ENCODE assay signal across 10 cellular contexts in the genomic region with DNA sequence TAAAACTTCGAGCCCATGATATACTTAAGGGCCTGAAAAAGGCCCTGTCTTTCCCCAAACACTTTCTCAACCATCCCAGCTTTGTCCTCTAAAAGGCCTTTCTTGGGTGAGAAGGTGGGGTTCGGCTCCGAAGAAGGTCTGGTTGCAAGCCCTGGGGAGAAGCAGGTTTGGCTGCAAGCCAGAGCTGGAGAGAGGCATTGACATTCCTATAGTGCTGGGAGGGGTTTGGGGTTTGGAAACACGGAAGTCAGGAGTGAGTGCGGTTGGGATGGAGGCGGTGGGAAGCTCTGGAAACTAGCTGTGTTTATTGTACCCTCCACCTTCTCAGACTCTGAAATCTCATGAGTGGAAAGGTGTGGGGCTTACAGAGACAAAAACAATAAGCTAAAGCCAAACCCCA. TPM values are rescaled to one million over a fixed set of nuclear protein-coding genes. Genes with fewer than 3 reads are reported as not detected.
DNase-seq lines count a peak whose midpoint lies in the region; ATAC-seq and TF ChIP-seq lines count a peak whose summit lies in the region.
"Not testable (repeated sequence)": the region's sequence is repeated elsewhere in the genome, so short reads cannot be mapped to it uniquely, and the experiment has no call there.
"Had no signal": no experiment of that assay in that cellular context is flagged by ENCODE, and none has a peak within 500 bp of the region (broad histone marks: within the 10 kb centered on the region; RNA-seq: fewer than 3 reads in every experiment).

No MANE protein-coding gene starts in this region.

- not testable (repeated sequence) for H3K27ac ChIP-seq in GM23338 (ENCODE audit: low read depth); hepatocyte; mesenchymal stem cell (ENCODE audit: low read length, poor library complexity, severe bottlenecking)

- not testable (repeated sequence) for H3K4me1 Mint-ChIP-seq in GM23338

- not testable (repeated sequence) for H2BK120ac ChIP-seq in mesenchymal stem cell (ENCODE audit: low read depth, low read length)

- not testable (repeated sequence) for H2BK5ac ChIP-seq in mesenchymal stem cell (ENCODE audit: low read depth, low read length, poor library complexity, severe bottlenecking)

- not testable (repeated sequence) for H2BK15ac ChIP-seq in mesenchymal stem cell (ENCODE audit: low read depth, poor library complexity, severe bottlenecking)

- 44% methylated on average over 6 of the region's 6 CpGs for WGBS in hepatocyte (ENCODE audit: low lambda C conversion rate, missing lambda C conversion rate)
- WGBS in mesenchymal stem cell, result 91% methylated on average over 2 of the region's 6 CpGs

- H3K36me3 Mint-ChIP-seq in GM23338 (ENCODE audit: low read depth), result not testable (repeated sequence)

- H3K27me3 Mint-ChIP-seq in GM23338 (ENCODE audit: insufficient read depth, low read depth, poor library complexity), result not testable (repeated sequence)

- not testable (repeated sequence) for H3K79me1 ChIP-seq in mesenchymal stem cell (replicated peaks; ENCODE audit: low read length, poor library complexity, severe bottlenecking)

- not testable (repeated sequence) for H4K91ac ChIP-seq in mesenchymal stem cell (ENCODE audit: low read length)

- H3K4ac ChIP-seq in mesenchymal stem cell (ENCODE audit: low read depth in 1 of 2, low read length in 2 of 2), result not testable (repeated sequence)

- not testable (repeated sequence) for H3K36me3 ChIP-seq in GM23338 (ENCODE audit: insufficient read depth); hepatocyte (replicated peaks; ENCODE audit: insufficient read depth, low read depth); mesenchymal stem cell (ENCODE audit: control insufficient read depth in 1 of 2, insufficient read depth in 2 of 2, low read depth in 1 of 2, low read length in 2 of 2)

- H3K4me3 Mint-ChIP-seq in GM23338, result not testable (repeated sequence)

- H3K23ac ChIP-seq in mesenchymal stem cell (ENCODE audit: low read length in 2 of 2), result not testable (repeated sequence)

- H3K4me3 ChIP-seq in GM23338; choroid plexus epithelial cell (ENCODE audit: low read depth, low read length); hepatocyte; mesenchymal stem cell (ENCODE audit: insufficient read depth in 1 of 2, low read depth in 1 of 2, low read length in 2 of 2): not testable (repeated sequence)

- not testable (repeated sequence) for H3K18ac ChIP-seq in mesenchymal stem cell (ENCODE audit: low read depth in 1 of 2, low read length in 2 of 2)

- not testable (repeated sequence) for H3K14ac ChIP-seq in mesenchymal stem cell (ENCODE audit: low read length in 2 of 2)

- H3K27me3 ChIP-seq in GM23338 (ENCODE audit: insufficient read depth); hepatocyte; mesenchymal stem cell (ENCODE audit: control insufficient read depth in 1 of 2, insufficient read depth in 1 of 2, low read length in 2 of 2): not testable (repeated sequence)

- H2AFZ ChIP-seq in GM23338; hepatocyte; mesenchymal stem cell (ENCODE audit: low read depth, low read length): not testable (repeated sequence)

- H3K9me3 ChIP-seq in hepatocyte (ENCODE audit: low read depth); mesenchymal stem cell (ENCODE audit: control insufficient read depth, low read length): not testable (repeated sequence)

- ATAC-seq in GM23338, result peak; percentile 92; the same call in 2 of the 3 replicates

- H4K8ac ChIP-seq in mesenchymal stem cell (ENCODE audit: low read length), result not testable (repeated sequence)

- not testable (repeated sequence) for H3K79me2 ChIP-seq in GM23338 (replicated peaks; ENCODE audit: insufficient read depth); hepatocyte

- not testable (repeated sequence) for H3F3A ChIP-seq in GM23338 (replicated peaks; ENCODE audit: low read depth)

- H3K9ac ChIP-seq in mesenchymal stem cell (ENCODE audit: low read length), result not testable (repeated sequence)

- not testable (repeated sequence) for H4K20me1 ChIP-seq in GM23338 (replicated peaks; ENCODE audit: insufficient read depth); hepatocyte (ENCODE audit: insufficient read depth, poor library complexity, severe bottlenecking)

- H2AK5ac ChIP-seq in mesenchymal stem cell (ENCODE audit: low read length, severe bottlenecking), result not testable (repeated sequence)

- H3K9me3 Mint-ChIP-seq in GM23338, result not testable (repeated sequence)

- not testable (repeated sequence) for H3K27ac Mint-ChIP-seq in GM23338

- not testable (repeated sequence) for H2BK12ac ChIP-seq in mesenchymal stem cell (ENCODE audit: low read length in 2 of 2)

- DNase-seq in A172 (ENCODE audit: low spot score), result peak; percentile 4
- DNase-seq in GM23338 (ENCODE audit: low spot score), result peak; percentile 61
- peak; percentile 80 for DNase-seq in SW480 (ENCODE audit: low spot score)
- DNase-seq in amniotic epithelial cell (ENCODE audit: low read depth), result peak; percentile 32
- peak; percentile 30 for DNase-seq in choroid plexus epithelial cell (ENCODE audit: low read depth)
- DNase-seq in hepatocyte (ENCODE audit: low spot score), result peak; percentile 56
- DNase-seq in mesenchymal stem cell, result peak; percentile 3
- peak; percentile 4 for DNase-seq in stromal cell of bone marrow (ENCODE audit: low read depth)

- H3K9me2 ChIP-seq in GM23338 (ENCODE audit: insufficient read depth); hepatocyte (replicated peaks; ENCODE audit: insufficient read depth): not testable (repeated sequence)

- H3K4me2 ChIP-seq in GM23338; hepatocyte; mesenchymal stem cell (ENCODE audit: low read length, poor library complexity, severe bottlenecking): not testable (repeated sequence)

- not testable (repeated sequence) for H3K4me1 ChIP-seq in GM23338 (ENCODE audit: insufficient read depth); hepatocyte (ENCODE audit: insufficient read depth); mesenchymal stem cell (ENCODE audit: control insufficient read depth, insufficient read depth, low read depth, low read length)

- TF ChIP-seq CTCF in GM23338 (conservative IDR thresholded peaks at IDR 0.05; ENCODE audit: low read depth in 2 of 2); choroid plexus epithelial cell (conservative IDR thresholded peaks at IDR 0.05; ENCODE audit: low read depth, low read length); hepatocyte (IDR thresholded peaks at IDR 0.05; ENCODE audit: poor library complexity): not testable (repeated sequence)

RNA-seq across cellular contexts. Expression of a gene that starts 5.7 kb away (rescaled TPM):
- not detected in 2 replicates for total RNA-seq in A172 (2014; rRNA removed; shearing (Covaris generic))
- total RNA-seq in GM23338 (2014; rRNA removed; shearing (Covaris generic)), result 0.31 and 3.0 TPM in 2 replicates
- 0.61 and 0.63 TPM in 2 replicates for polyA plus RNA-seq in GM23338 (2016; fragmentation: Nextera tagmentation; extraction: Ambion mirVana)
- total RNA-seq in hepatocyte, result 1.00 and 1.5 TPM in 2 replicates
- polyA plus RNA-seq in hepatocyte, result 1.1 and 3.0 TPM in 2 replicates
- not detected for polyA plus RNA-seq in mesenchymal stem cell (2013, experiment 1 of 2)
- not detected for polyA plus RNA-seq in mesenchymal stem cell (2013, experiment 2 of 2)
- total RNA-seq: chondrocyte, osteoblast had no signal

Comparison
In these comparisons a context has a peak if more than half of its experiments do, and no peak if none do; other contexts are left out.
1. DNase-seq: peak in every context shown above with its lines; median percentile 80 in SW480; 61 in GM23338; 56 in hepatocyte; 32 in amniotic epithelial cell; 30 in choroid plexus epithelial cell; 4 in A172; 4 in stromal cell of bone marrow; 3 in mesenchymal stem cell.